In genomic region chr2:149329470-149330126, GRCh38 we compare ENCODE assay signal across 9 cellular contexts. TPM values are rescaled to one million over a fixed set of nuclear protein-coding genes. Genes with fewer than 3 reads are reported as not detected.
DNase-seq lines count a peak whose midpoint lies in the region; ATAC-seq and TF ChIP-seq lines count a peak whose summit lies in the region.
"Had no signal": no experiment of that assay in that cellular context is flagged by ENCODE, and none has a peak within 500 bp of the region (broad histone marks: within the 10 kb centered on the region; RNA-seq: fewer than 3 reads in every experiment).

No MANE protein-coding gene starts in this region.

- H3K9me2 ChIP-seq in SK-N-SH, result no peaks in the 10 kb centered on the region

- TF ChIP-seq RAD21 in SK-N-SH (IDR thresholded peaks at IDR 0.05; ENCODE audit: low read length), result peak; percentile 60

- H3K27me3 Mint-ChIP-seq in naive B cell, result peaks cover 43 to 69% (median 65%) of the 10 kb centered on the region in 3 donors

- H2AFZ ChIP-seq in SK-N-SH (ENCODE audit: low read depth), result peak overlapping the region; percentile 98

- DNase-seq in NCI-H1417 (lab: John Stamatoyannopoulos, UW) (peak; percentile 32 to 89 (median 88)), NCI-H1417 treated with DMSO at 0.1 percent for 48 hours (lab: John Stamatoyannopoulos, UW) (no peak), SK-N-SH (peak; percentile 83), fibroblast of gingiva (ENCODE audit: low read depth) (peak; percentile 5), naive B cell (no peak), retina (no peak)

- H3K27ac ChIP-seq in HUES48 (ENCODE audit: low read depth, low read length) (peak overlapping the region; percentile 60), SK-N-SH (ENCODE audit: low read depth in 2 of 2, low read length in 1 of 2) (peak overlapping the region; percentile 61 to 79; a peak in 3 of 4 replicates)
- H3K27ac ChIP-seq: BLaER1 had no signal

- H3F3A ChIP-seq in SK-N-SH (replicated peaks; ENCODE audit: insufficient read depth), result peaks cover 4% of the 10 kb centered on the region

- H3K27ac Mint-ChIP-seq in naive B cell, result peak overlapping the region in 2 of 6 donors; percentile 73 to 74

- peaks cover 22% of the 10 kb centered on the region for H3K4me1 ChIP-seq in HUES48 (ENCODE audit: control insufficient read depth, insufficient read depth, low read length)
- H3K4me1 ChIP-seq in SK-N-SH (ENCODE audit: control insufficient read depth in 1 of 2, insufficient read depth in 2 of 2, low read depth in 1 of 2, low read length in 1 of 2), result peaks cover 0 to 10% of the 10 kb centered on the region in 2 experiments; a peak in 2 of 4 replicates
- H3K4me1 ChIP-seq: BLaER1 had no signal

- H3K9me3 ChIP-seq in HUES48 (ENCODE audit: control insufficient read depth, insufficient read depth, low read length), result no peaks in the 10 kb centered on the region
- H3K9me3 ChIP-seq in SK-N-SH, result no peaks in the 10 kb centered on the region

- 13% methylated on average over 15 of the region's 32 CpGs for WGBS in SK-N-SH (ENCODE audit: low lambda C conversion rate)

- CTCF ChIA-PET in SK-N-SH (lab: Yijun Ruan, JAX), result interaction anchor here (0.6 to 5.0 kb wide), 21 partner anchors 14 to 315 kb away, joined by 3 to 37 read pairs (median 3); partner anchors contain the start of gene LYPD6B

- H3K79me2 ChIP-seq in SK-N-SH (ENCODE audit: insufficient read depth), result peaks cover 19% of the 10 kb centered on the region; the same call in 1 of the 2 replicates

- H3K36me3 ChIP-seq in HUES48 (ENCODE audit: control insufficient read depth, insufficient read depth, low read length), result no peaks in the 10 kb centered on the region
- H3K36me3 ChIP-seq in SK-N-SH (replicated peaks in 1 of 2; ENCODE audit: control insufficient read depth in 1 of 2, insufficient read depth in 2 of 2, low read length in 1 of 2), result no peaks in the 10 kb centered on the region
- H3K36me3 ChIP-seq: BLaER1 had no signal

- H3K4me1 Mint-ChIP-seq in naive B cell, result peaks cover 11 to 17% (median 13%) of the 10 kb centered on the region in 3 donors

- POLR2A ChIA-PET in SK-N-SH (lab: Yijun Ruan, JAX), result interaction anchor here (1.1 kb wide), 1 partner anchor 161 kb away, joined by 5 read pairs; no protein-coding TSS in a partner anchor

- ATAC-seq in naive B cell (ENCODE audit: low read depth in 2 of 2), result no peak
- no peak for ATAC-seq in GM21717 (IDR thresholded peaks at IDR 0.05; ENCODE audit: unreplicated experiment)

- H3K27me3 ChIP-seq in HUES48 (ENCODE audit: control insufficient read depth, insufficient read depth, low read length), result peaks cover 12% of the 10 kb centered on the region
- no peaks in the 10 kb centered on the region for H3K27me3 ChIP-seq in SK-N-SH (ENCODE audit: insufficient read depth)
- H3K27me3 ChIP-seq: BLaER1 had no signal

- H3K4me3 Mint-ChIP-seq in naive B cell, result peak overlapping the region; percentile 29 to 87 (median 54)

- TF ChIP-seq CTCF in SK-N-SH (IDR thresholded peaks at IDR 0.05), result no peak

- H3K4me3 ChIP-seq in HUES48 (ENCODE audit: low read depth, low read length) (peak overlapping the region; percentile 92), SK-N-SH (ENCODE audit: low read depth in 2 of 2, low read length in 1 of 2) (peak overlapping the region; percentile 94 to 97)
- H3K4me3 ChIP-seq: BLaER1 had no signal

- H3K36me3 Mint-ChIP-seq in naive B cell, result peaks cover 4 to 7% of the 10 kb centered on the region in 2 donors

- peaks cover 0 to 11% (median 2%) of the 10 kb centered on the region in 7 donors for H3K9me3 Mint-ChIP-seq in naive B cell

- H3K9ac ChIP-seq in HUES48 (ENCODE audit: low read depth, low read length), result peak overlapping the region; percentile 34; the same call in 1 of the 2 replicates
- H3K9ac ChIP-seq in SK-N-SH, result peak overlapping the region; percentile 65; the same call in 1 of the 2 replicates
- H3K9ac ChIP-seq: BLaER1 had no signal

- no peak for TF ChIP-seq EP300 in SK-N-SH (IDR thresholded peaks at IDR 0.05; ENCODE audit: borderline replicate concordance in 1 of 2, low read depth in 1 of 2, low read length in 1 of 2)

- no peaks in the 10 kb centered on the region for H4K20me1 ChIP-seq in SK-N-SH (ENCODE audit: insufficient read depth)
- H4K20me1 ChIP-seq: BLaER1 had no signal

- peak overlapping the region; percentile 95 for H3K4me2 ChIP-seq in SK-N-SH
- H3K4me2 ChIP-seq: BLaER1 had no signal

TF ChIP-seq in SK-N-SH, 30 proteins besides CTCF, POLR2A, EP300 and RAD21:
- peak; percentile 52; the same call in 1 of the 2 replicates for TF ChIP-seq SMC3 (IDR thresholded peaks at IDR 0.05; ENCODE audit: low read depth, low read length)
- TF ChIP-seq MXI1 (IDR thresholded peaks at IDR 0.05; ENCODE audit: low read depth, low read length), result peak; percentile 38; the same call in 1 of the 2 replicates
- 0 out of 2 replicates have a peak, but pooled peaks have one; percentile 36 for TF ChIP-seq MAX (IDR thresholded peaks at IDR 0.05; ENCODE audit: low read depth)
- no peak for TF ChIP-seq REST (IDR thresholded peaks at IDR 0.05; ENCODE audit: low read depth, low read length)

RNA-seq across cellular contexts. Expression of gene LYPD6, which starts 0.8 kb away (rescaled TPM):
- 8.1 and 11.0 TPM in 2 replicates for polyA plus RNA-seq in SK-N-SH (2012; rRNA removed)
- polyA plus RNA-seq in SK-N-SH (2012; cell fraction: cytosol; rRNA removed), result 9.8 and 10.6 TPM in 2 replicates
- polyA plus RNA-seq in SK-N-SH (2012; cell fraction: nucleus; rRNA removed), result 5.3 and 7.6 TPM in 2 replicates
- polyA plus RNA-seq in naive B cell (ENCODE audit: low read depth in 6 of 6), result not detected

Comparison
In these comparisons a context has a peak if more than half of its experiments do, and no peak if none do; other contexts are left out.
1. DNase-seq: peak in NCI-H1417 (3 of 3), SK-N-SH (single experiment) and fibroblast of gingiva (single experiment); none in NCI-H1417 treated with DMSO at 0.1 percent for 48 hours (single experiment), naive B cell (single experiment) and retina (single experiment).